ENCODE assay signal across 8 cellular contexts in genomic region chr4:6974138-6974848, GRCh38.
DNase-seq lines count a peak whose midpoint lies in the region; FAIRE-seq and TF ChIP-seq lines count a peak whose summit lies in the region.

No MANE protein-coding gene starts in this region.

- no peak overlapping the region for H3K27ac ChIP-seq in osteoblast (ENCODE audit: low read depth, low read length)
- no peak overlapping the region for H3K27ac ChIP-seq in transverse colon

- no peaks in the 10 kb centered on the region for H4K20me1 ChIP-seq in osteoblast (ENCODE audit: insufficient read depth, low read length)

- peak; percentile 40 for FAIRE-seq in frontal cortex (lab: Jason Lieb, UNC)

- H3K36me3 ChIP-seq in osteoblast (ENCODE audit: insufficient read depth, low read length) (no peaks in the 10 kb centered on the region), transverse colon (no peaks in the 10 kb centered on the region)

- peak overlapping the region; percentile 35 for H3K4me2 ChIP-seq in osteoblast (ENCODE audit: insufficient read depth, low read length)

- TF ChIP-seq CTCF in GM13977 (IDR thresholded peaks at IDR 0.05; ENCODE audit: extremely low read depth, insufficient read depth, missing control alignments) (peak; percentile 85), osteoblast (IDR thresholded peaks at IDR 0.05; ENCODE audit: extremely low read depth, low read depth, low read length) (peak; percentile 98), transverse colon (IDR thresholded peaks at IDR 0.05) (peak; percentile 96 to 98 (median 98))

- H3K9me3 ChIP-seq in osteoblast (ENCODE audit: low read depth, low read length) (no peaks in the 10 kb centered on the region), transverse colon (no peaks in the 10 kb centered on the region)

- H3K4me1 ChIP-seq in osteoblast (ENCODE audit: insufficient read depth, low read length) (no peaks in the 10 kb centered on the region), transverse colon (peaks cover 0 to 23% (median 7%) of the 10 kb centered on the region in 4 donors)

- H3K27me3 ChIP-seq in osteoblast (ENCODE audit: insufficient read depth, low read length): no peaks in the 10 kb centered on the region
- H3K27me3 ChIP-seq in transverse colon: no peaks in the 10 kb centered on the region

- TF ChIP-seq POLR2A in transverse colon (IDR thresholded peaks at IDR 0.05): no peak

- no peaks in the 10 kb centered on the region for H3K79me2 ChIP-seq in osteoblast (ENCODE audit: insufficient read depth, low read length)

- H2AFZ ChIP-seq in osteoblast (ENCODE audit: low read length): peak overlapping the region; percentile 50

- H3K4me3 ChIP-seq in osteoblast (ENCODE audit: insufficient read depth, low read length) (no peak overlapping the region), transverse colon (no peak overlapping the region)

- no peak for TF ChIP-seq EP300 in transverse colon (IDR thresholded peaks at IDR 0.05; ENCODE audit: low read depth)

- DNase-seq in AG08395 (ENCODE audit: low spot score): peak; percentile 94
- peak; percentile 86 for DNase-seq in GM13977 (ENCODE audit: low spot score)
- peak; percentile 93 for DNase-seq in HuH-7 (ENCODE audit: low spot score)
- DNase-seq in SK-MEL-5 (ENCODE audit: low read depth, low spot score): peak; percentile 93
- peak; percentile 67 for DNase-seq in activated gamma-delta T cell treated with anti-CD3 and anti-CD28 coated beads, Interleukin-2, amount 50 U/mL, for 16 hours (ENCODE audit: low read depth)
- DNase-seq in frontal cortex (ENCODE audit: low spot score in 2 of 2): peak; percentile 81 to 85
- DNase-seq in osteoblast (ENCODE audit: insufficient read length, low spot score, missing footprints): peak; percentile 97
- DNase-seq in transverse colon: peak; percentile 87

- intact Hi-C loops in transverse colon (cut with DNase I; ENCODE audit: low total_unique reads): no loop called here

- 0 to 29% methylated on average over 3 to 7 of the region's 7 CpGs for WGBS in transverse colon (ENCODE audit: low coverage in 1 of 2), 2 donors

- in situ Hi-C loops in GM13977 (cut with MboI; ENCODE audit: low pct_unique_long_range_greater_than_20kb, low sequenced_read_pairs, unreplicated experiment) (no loop called here), SK-MEL-5 (cut with HindIII; ENCODE audit: low pct_unique_long_range_greater_than_20kb, low sequenced_read_pairs) (no loop called here), transverse colon (cut with MboI; ENCODE audit: low pct_ligation_motif_present in 1 of 4, low pct_unique_long_range_greater_than_20kb in 1 of 4, low sequenced_read_pairs in 3 of 4) (no loop called here)
